Comparison of ENCODE assay signal across 15 cellular contexts in genomic region chr4:29770627-29771026, GRCh38.
DNase-seq lines count a peak whose midpoint lies in the region; ATAC-seq and TF ChIP-seq lines count a peak whose summit lies in the region.
"Had no signal": no experiment of that assay in that cellular context is flagged by ENCODE, and none has a peak within 500 bp of the region (broad histone marks: within the 10 kb centered on the region; RNA-seq: fewer than 3 reads in every experiment).

No MANE protein-coding gene starts in this region.

- DNase-seq in NCI-H146 treated with DMSO at 0.1 percent for 48 hours (lab: John Stamatoyannopoulos, UW; ENCODE audit: unreplicated experiment) (peak; percentile 29), NCI-H146 (lab: John Stamatoyannopoulos, UW) (no peak), NCI-H226 (peak; percentile 46), astrocyte of the hippocampus (ENCODE audit: low read depth, low spot score) (peak; percentile 0), skeletal muscle cell (ENCODE audit: low read depth) (peak; percentile 4), uterus (no peak)
- no peak for DNase-seq in activated CD8-positive, alpha-beta memory T cell treated with anti-CD3 and anti-CD28 coated beads for 24 hours
- DNase-seq: GOT3, KBM-7, NCI-H1436, NCI-H2029 treated with DMSO at 0.1 percent for 48 hours, NCI-H524 had no signal

- no peak for TF ChIP-seq CTCF in uterus (IDR thresholded peaks at IDR 0.05)

- no peaks in the 10 kb centered on the region for H3K27me3 ChIP-seq in uterus

- H3K27ac ChIP-seq in uterus, result no peak overlapping the region
- H3K27ac ChIP-seq: 22Rv1 had no signal

- no peaks in the 10 kb centered on the region for H3K4me1 ChIP-seq in uterus

- no peak for TF ChIP-seq POLR2A in uterus (IDR thresholded peaks at IDR 0.05)

- no peak overlapping the region for H3K4me3 ChIP-seq in skeletal muscle cell (ENCODE audit: low read depth, low read length)
- H3K4me3 ChIP-seq in uterus, result no peak overlapping the region
- H3K4me3 ChIP-seq: GM12878 had no signal

- intact Hi-C loops in uterus (cut with DNase I; ENCODE audit: low total_unique reads), result no loop called here

- no peaks in the 10 kb centered on the region for H3K36me3 ChIP-seq in uterus

- H3K9me3 ChIP-seq in uterus, result no peaks in the 10 kb centered on the region

- no peak for ATAC-seq in GM18868 (IDR thresholded peaks at IDR 0.05; ENCODE audit: unreplicated experiment)
- ATAC-seq: GM12878 had no signal

Comparison
In these comparisons a context has a peak if more than half of its experiments do, and no peak if none do; other contexts are left out.
1. DNase-seq: peak in NCI-H146 treated with DMSO at 0.1 percent for 48 hours (single experiment), NCI-H226 (single experiment), astrocyte of the hippocampus (single experiment) and skeletal muscle cell (single experiment); none in NCI-H146 (single experiment), uterus (0 of 2) and activated CD8-positive, alpha-beta memory T cell treated with anti-CD3 and anti-CD28 coated beads for 24 hours (single experiment).